Comparison of ENCODE assay signal across 8 cellular contexts in the genomic region with DNA sequence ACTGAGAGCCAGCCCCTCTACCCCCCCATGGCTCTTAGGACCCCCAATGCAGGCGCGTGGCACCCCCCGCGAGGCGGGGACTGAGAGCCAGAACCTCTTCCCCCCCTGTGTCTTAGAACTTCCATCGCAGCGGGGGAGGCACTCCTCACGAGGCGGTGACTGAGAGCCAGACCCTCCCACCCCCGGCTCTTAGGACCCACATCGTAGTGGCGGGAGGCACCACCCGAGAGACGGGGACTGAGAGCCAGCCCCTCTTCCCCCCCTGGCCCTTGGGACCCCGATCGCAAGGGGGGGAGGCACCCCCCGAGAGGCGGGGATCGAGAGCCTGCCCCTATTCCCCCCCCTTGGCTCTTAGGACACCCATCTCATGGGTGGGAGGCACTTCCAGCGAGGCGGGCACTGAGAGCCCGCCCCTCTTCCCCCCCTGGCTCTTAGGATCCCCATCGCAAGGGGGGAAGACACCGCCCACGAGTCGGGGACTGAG. TPM values are rescaled to one million over a fixed set of nuclear protein-coding genes. Genes with fewer than 3 reads are reported as not detected.
DNase-seq lines count a peak whose midpoint lies in the region; ATAC-seq and TF ChIP-seq lines count a peak whose summit lies in the region.

No MANE protein-coding gene starts in this region.

- peaks cover 5 to 20% (median 14%) of the 10 kb centered on the region in 10 experiments; a peak in 12 of 20 replicates for H3K4me1 ChIP-seq in BLaER1 treated with 17β-estradiol and CSF1 and Interleukin-3, amounts not matched to agents 10 nM and 100 nM
- peaks cover 0 to 31% of the 10 kb centered on the region in 2 experiments; a peak in 1 of 4 replicates for H3K4me1 ChIP-seq in SK-N-SH (ENCODE audit: control insufficient read depth in 1 of 2, insufficient read depth in 2 of 2, low read depth in 1 of 2, low read length in 1 of 2)
- peaks cover 0 to 33% (median 31%) of the 10 kb centered on the region in 4 donors for H3K4me1 ChIP-seq in sigmoid colon

- peaks cover 18 to 28% (median 22%) of the 10 kb centered on the region in 11 experiments; a peak in 21 of 22 replicates for H3K27me3 ChIP-seq in BLaER1 treated with 17β-estradiol and CSF1 and Interleukin-3, amounts not matched to agents 10 nM and 100 nM
- H3K27me3 ChIP-seq in SK-N-SH (ENCODE audit: insufficient read depth), result no peaks in the 10 kb centered on the region; the same call in 1 of the 2 replicates
- peaks cover 0 to 45% (median 16%) of the 10 kb centered on the region in 3 donors for H3K27me3 ChIP-seq in sigmoid colon

- peak overlapping the region in 10 of 11 experiments; percentile 58 to 81 (median 70); a peak in 17 of 22 replicates for H3K9ac ChIP-seq in BLaER1 treated with 17β-estradiol and CSF1 and Interleukin-3, amounts not matched to agents 10 nM and 100 nM
- no peak overlapping the region for H3K9ac ChIP-seq in SK-N-SH

- intact Hi-C loops in Right ventricle myocardium superior (cut with DNase I) (no loop called here), sigmoid colon (cut with DNase I) (loop anchor here (10.0 kb wide), 1 partner anchor 156 kb away; no protein-coding TSS in a partner anchor)

- no peaks in the 10 kb centered on the region for H3K9me2 ChIP-seq in SK-N-SH

- TF ChIP-seq CTCF in SK-N-SH (IDR thresholded peaks at IDR 0.05) (no peak), sigmoid colon (IDR thresholded peaks at IDR 0.05) (no peak)

- TF ChIP-seq RAD21 in SK-N-SH (IDR thresholded peaks at IDR 0.05; ENCODE audit: low read length), result no peak

- peak; percentile 72 for DNase-seq in SK-N-SH
- no peak for DNase-seq in Right ventricle myocardium superior
- no peak for DNase-seq in sigmoid colon
- DNase-seq in HPDE6-E6E7 (ENCODE audit: extremely low spot score), result no peak
- DNase-seq in anterior cingulate cortex (lab: John Stamatoyannopoulos, UW), result no peak

- CTCF ChIA-PET in SK-N-SH (lab: Yijun Ruan, JAX), result interaction anchor here (0.9 kb wide), 2 partner anchors 121 to 153 kb away, joined by 3 read pairs; no protein-coding TSS in a partner anchor

- peak overlapping the region; percentile 51 to 76 (median 68) for H3K4me3 ChIP-seq in BLaER1 treated with 17β-estradiol and CSF1 and Interleukin-3, amounts not matched to agents 10 nM and 100 nM
- peak overlapping the region; percentile 39 to 45; a peak in 3 of 4 replicates for H3K4me3 ChIP-seq in SK-N-SH (ENCODE audit: low read depth in 2 of 2, low read length in 1 of 2)
- peak overlapping the region; percentile 21 to 38 (median 30) for H3K4me3 ChIP-seq in sigmoid colon

- no peaks in the 10 kb centered on the region for H4K20me1 ChIP-seq in BLaER1 treated with 17β-estradiol and CSF1 and Interleukin-3, amounts not matched to agents 10 nM and 100 nM
- no peaks in the 10 kb centered on the region for H4K20me1 ChIP-seq in SK-N-SH (ENCODE audit: insufficient read depth)

- TF ChIP-seq POLR2A in sigmoid colon (IDR thresholded peaks at IDR 0.05), result no peak

- peak; percentile 49 for ATAC-seq in HG02885 (IDR thresholded peaks at IDR 0.05; ENCODE audit: poor library complexity, unreplicated experiment)
- ATAC-seq in Right ventricle myocardium superior (ENCODE audit: poor library complexity), result peak; percentile 48
- no peak for ATAC-seq in HG02970 (IDR thresholded peaks at IDR 0.05; ENCODE audit: low FRiP score, unreplicated experiment)

- H3F3A ChIP-seq in SK-N-SH (replicated peaks; ENCODE audit: insufficient read depth), result peaks cover 3% of the 10 kb centered on the region

- peak overlapping the region; percentile 93 to 100 (median 99) for H3K4me2 ChIP-seq in BLaER1 treated with 17β-estradiol and CSF1 and Interleukin-3, amounts not matched to agents 10 nM and 100 nM
- peak overlapping the region; percentile 90 for H3K4me2 ChIP-seq in SK-N-SH

- POLR2A ChIA-PET in SK-N-SH (lab: Yijun Ruan, JAX), result no interaction called here

- H3K9me3 ChIP-seq in BLaER1 treated with 17β-estradiol and CSF1 and Interleukin-3, amounts not matched to agents 10 nM and 100 nM (replicated peaks in 1 of 11), result peaks cover 0 to 17% (median 11%) of the 10 kb centered on the region in 11 experiments; a peak in 11 of 22 replicates
- H3K9me3 ChIP-seq in SK-N-SH (no peaks in the 10 kb centered on the region), sigmoid colon (no peaks in the 10 kb centered on the region)

- 6% methylated on average over 25 of the region's 26 CpGs for WGBS in SK-N-SH (ENCODE audit: low lambda C conversion rate)
- 8 to 24% methylated on average over 26 of the region's 26 CpGs for WGBS in sigmoid colon, 2 donors

- H3K79me2 ChIP-seq in SK-N-SH (ENCODE audit: insufficient read depth), result no peaks in the 10 kb centered on the region

- H2AFZ ChIP-seq in SK-N-SH (ENCODE audit: low read depth), result peak overlapping the region; percentile 68; the same call in 1 of the 2 replicates

- no peaks in the 10 kb centered on the region for H3K36me3 ChIP-seq in BLaER1 treated with 17β-estradiol and CSF1 and Interleukin-3, amounts not matched to agents 10 nM and 100 nM
- H3K36me3 ChIP-seq in SK-N-SH (replicated peaks in 1 of 2; ENCODE audit: control insufficient read depth in 1 of 2, insufficient read depth in 2 of 2, low read length in 1 of 2), result no peaks in the 10 kb centered on the region
- no peaks in the 10 kb centered on the region for H3K36me3 ChIP-seq in sigmoid colon

- H3K27ac ChIP-seq in BLaER1 treated with 17β-estradiol and CSF1 and Interleukin-3, amounts not matched to agents 10 nM and 100 nM, result peak overlapping the region in 4 of 11 experiments; percentile 12 to 43 (median 39); a peak in 4 of 22 replicates
- H3K27ac ChIP-seq in SK-N-SH (ENCODE audit: low read depth in 2 of 2, low read length in 1 of 2), result no peak overlapping the region
- H3K27ac ChIP-seq in sigmoid colon, result no peak overlapping the region

- TF ChIP-seq EP300 in SK-N-SH (IDR thresholded peaks at IDR 0.05; ENCODE audit: borderline replicate concordance in 1 of 2, low read depth in 1 of 2, low read length in 1 of 2), result no peak
- no peak for TF ChIP-seq EP300 in sigmoid colon (IDR thresholded peaks at IDR 0.05)

TF ChIP-seq in SK-N-SH, 30 proteins besides CTCF, POLR2A, EP300 and RAD21 (continues in another document):
- TF ChIP-seq, protein P1, sequence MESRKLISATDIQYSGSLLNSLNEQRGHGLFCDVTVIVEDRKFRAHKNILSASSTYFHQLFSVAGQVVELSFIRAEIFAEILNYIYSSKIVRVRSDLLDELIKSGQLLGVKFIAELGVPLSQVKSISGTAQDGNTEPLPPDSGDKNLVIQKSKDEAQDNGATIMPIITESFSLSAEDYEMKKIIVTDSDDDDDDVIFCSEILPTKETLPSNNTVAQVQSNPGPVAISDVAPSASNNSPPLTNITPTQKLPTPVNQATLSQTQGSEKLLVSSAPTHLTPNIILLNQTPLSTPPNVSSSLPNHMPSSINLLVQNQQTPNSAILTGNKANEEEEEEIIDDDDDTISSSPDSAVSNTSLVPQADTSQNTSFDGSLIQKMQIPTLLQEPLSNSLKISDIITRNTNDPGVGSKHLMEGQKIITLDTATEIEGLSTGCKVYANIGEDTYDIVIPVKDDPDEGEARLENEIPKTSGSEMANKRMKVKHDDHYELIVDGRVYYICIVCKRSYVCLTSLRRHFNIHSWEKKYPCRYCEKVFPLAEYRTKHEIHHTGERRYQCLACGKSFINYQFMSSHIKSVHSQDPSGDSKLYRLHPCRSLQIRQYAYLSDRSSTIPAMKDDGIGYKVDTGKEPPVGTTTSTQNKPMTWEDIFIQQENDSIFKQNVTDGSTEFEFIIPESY (IDR thresholded peaks at IDR 0.05; ENCODE audit: borderline replicate concordance, low read depth), result no peak
- TF ChIP-seq, protein P2, sequence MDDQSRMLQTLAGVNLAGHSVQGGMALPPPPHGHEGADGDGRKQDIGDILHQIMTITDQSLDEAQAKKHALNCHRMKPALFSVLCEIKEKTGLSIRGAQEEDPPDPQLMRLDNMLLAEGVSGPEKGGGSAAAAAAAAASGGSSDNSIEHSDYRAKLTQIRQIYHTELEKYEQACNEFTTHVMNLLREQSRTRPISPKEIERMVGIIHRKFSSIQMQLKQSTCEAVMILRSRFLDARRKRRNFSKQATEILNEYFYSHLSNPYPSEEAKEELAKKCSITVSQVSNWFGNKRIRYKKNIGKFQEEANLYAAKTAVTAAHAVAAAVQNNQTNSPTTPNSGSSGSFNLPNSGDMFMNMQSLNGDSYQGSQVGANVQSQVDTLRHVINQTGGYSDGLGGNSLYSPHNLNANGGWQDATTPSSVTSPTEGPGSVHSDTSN (IDR thresholded peaks at IDR 0.05), result no peak
- TF ChIP-seq TAF1 (IDR thresholded peaks at IDR 0.05; ENCODE audit: borderline replicate concordance, low read depth, low read length), result no peak
- TF ChIP-seq POLR2AphosphoS5 (IDR thresholded peaks at IDR 0.05; ENCODE audit: low read depth, low read length), result no peak
- TF ChIP-seq SIN3A (IDR thresholded peaks at IDR 0.05; ENCODE audit: borderline replicate concordance, low read depth, low read length), result no peak
- TF ChIP-seq, protein P3, sequence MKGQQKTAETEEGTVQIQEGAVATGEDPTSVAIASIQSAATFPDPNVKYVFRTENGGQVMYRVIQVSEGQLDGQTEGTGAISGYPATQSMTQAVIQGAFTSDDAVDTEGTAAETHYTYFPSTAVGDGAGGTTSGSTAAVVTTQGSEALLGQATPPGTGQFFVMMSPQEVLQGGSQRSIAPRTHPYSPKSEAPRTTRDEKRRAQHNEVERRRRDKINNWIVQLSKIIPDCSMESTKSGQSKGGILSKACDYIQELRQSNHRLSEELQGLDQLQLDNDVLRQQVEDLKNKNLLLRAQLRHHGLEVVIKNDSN (IDR thresholded peaks at IDR 0.05; ENCODE audit: borderline replicate concordance, low read depth), result no peak
- TF ChIP-seq TCF12 (IDR thresholded peaks at IDR 0.05), result no peak
- TF ChIP-seq EZH2phosphoT487 (IDR thresholded peaks at IDR 0.05; ENCODE audit: borderline replicate concordance, low read depth), result no peak
- no peak for TF ChIP-seq YY1 (IDR thresholded peaks at IDR 0.05; ENCODE audit: low read depth)
- TF ChIP-seq MEF2A (IDR thresholded peaks at IDR 0.05; ENCODE audit: borderline replicate concordance, low read depth), result no peak
- no peak for TF ChIP-seq FOSL2 (IDR thresholded peaks at IDR 0.05; ENCODE audit: borderline replicate concordance, low read depth)

RNA-seq across cellular contexts. Expression of a gene that starts 44.7 kb away (rescaled TPM):
- polyA plus RNA-seq in SK-N-SH (2012; rRNA removed) (33.4 and 38.3 TPM in 2 replicates), sigmoid colon (10 to 100 TPM in 1 of 3 donors, 1 to 10 TPM in 2; 6.6 to 31.4 (median 6.9) TPM)
- 7.8 and 12.2 TPM in 2 replicates for polyA plus RNA-seq in SK-N-SH (2012; cell fraction: cytosol; rRNA removed)
- polyA plus RNA-seq in SK-N-SH (2012; cell fraction: nucleus; rRNA removed), result 221 and 235 TPM in 2 replicates
- total RNA-seq in Right ventricle myocardium superior (3.6 TPM), sigmoid colon (10 to 100 TPM in 2 of 4 donors, 1 to 10 TPM in 2; 3.6 to 20.6 (median 11.6) TPM)
